8 cellular contexts compared by ENCODE assay signal in genomic region chr5:158435161-158435616, GRCh38.
DNase-seq lines count a peak whose midpoint lies in the region; ATAC-seq and TF ChIP-seq lines count a peak whose summit lies in the region.

No MANE protein-coding gene starts in this region.

- CTCF ChIA-PET in SK-N-SH (lab: Yijun Ruan, JAX): interaction anchor here (1.0 kb wide), 1 partner anchor 126 kb away, joined by 3 read pairs; no protein-coding TSS in a partner anchor

- H3K79me2 ChIP-seq in SK-N-SH (ENCODE audit: insufficient read depth): no peaks in the 10 kb centered on the region

- no peak for TF ChIP-seq CTCF in SK-N-SH (IDR thresholded peaks at IDR 0.05)

- H3K27ac ChIP-seq in BLaER1 treated with 17β-estradiol and CSF1 and Interleukin-3, amounts not matched to agents 10 nM and 100 nM: peak overlapping the region in 10 of 11 experiments; percentile 3 to 74 (median 55); a peak in 18 of 22 replicates
- H3K27ac ChIP-seq in SK-N-SH (ENCODE audit: low read depth in 2 of 2, low read length in 1 of 2): no peak overlapping the region

- no peaks in the 10 kb centered on the region for H4K20me1 ChIP-seq in BLaER1 treated with 17β-estradiol and CSF1 and Interleukin-3, amounts not matched to agents 10 nM and 100 nM
- H4K20me1 ChIP-seq in SK-N-SH (ENCODE audit: insufficient read depth): no peaks in the 10 kb centered on the region

- DNase-seq in activated naive CD8-positive, alpha-beta T cell treated with anti-CD3 and anti-CD28 coated beads for 36 hours: peak; percentile 53
- DNase-seq in stimulated activated naive CD8-positive, alpha-beta T cell treated with anti-CD3 and anti-CD28 coated beads, Interleukin-15, amount 100 ng/mL, for 72 hours: peak; percentile 33 to 46
- no peak for DNase-seq in hippocampal formation (lab: John Stamatoyannopoulos, UW)
- DNase-seq in SK-N-SH: no peak
- DNase-seq in DMS79 (lab: John Stamatoyannopoulos, UW): no peak

- H3K4me2 ChIP-seq in BLaER1 treated with 17β-estradiol and CSF1 and Interleukin-3, amounts not matched to agents 10 nM and 100 nM: peak overlapping the region; percentile 61 to 82 (median 71)
- H3K4me2 ChIP-seq in SK-N-SH: no peak overlapping the region

- no peak overlapping the region for H2AFZ ChIP-seq in SK-N-SH (ENCODE audit: low read depth)

- H3K36me3 ChIP-seq in BLaER1 treated with 17β-estradiol and CSF1 and Interleukin-3, amounts not matched to agents 10 nM and 100 nM: peaks cover 0 to 3% (median 0%) of the 10 kb centered on the region in 11 experiments; a peak in 4 of 22 replicates
- no peaks in the 10 kb centered on the region for H3K36me3 ChIP-seq in SK-N-SH (replicated peaks in 1 of 2; ENCODE audit: control insufficient read depth in 1 of 2, insufficient read depth in 2 of 2, low read length in 1 of 2)

- no peak for TF ChIP-seq RAD21 in SK-N-SH (IDR thresholded peaks at IDR 0.05; ENCODE audit: low read length)

- H3K27me3 ChIP-seq in BLaER1 treated with 17β-estradiol and CSF1 and Interleukin-3, amounts not matched to agents 10 nM and 100 nM: no peaks in the 10 kb centered on the region
- no peaks in the 10 kb centered on the region; the same call in 1 of the 2 replicates for H3K27me3 ChIP-seq in SK-N-SH (ENCODE audit: insufficient read depth)

- peak overlapping the region; percentile 69 for H3K4me3 Mint-ChIP-seq in activated naive CD8-positive, alpha-beta T cell treated with anti-CD3 and anti-CD28 coated beads for 36 hours
- H3K4me3 Mint-ChIP-seq in stimulated activated naive CD8-positive, alpha-beta T cell treated with anti-CD3 and anti-CD28 coated beads, Interleukin-15, amount 100 ng/mL, for 72 hours: peak overlapping the region; percentile 55 to 81

- ATAC-seq in GM19468 (IDR thresholded peaks at IDR 0.05; ENCODE audit: extremely low read depth, unreplicated experiment) (peak; percentile 41), HG03565 (IDR thresholded peaks at IDR 0.05; ENCODE audit: unreplicated experiment) (peak; percentile 66)
- peak; percentile 94 for ATAC-seq in stimulated activated naive CD8-positive, alpha-beta T cell treated with anti-CD3 and anti-CD28 coated beads, Interleukin-15, amount 100 ng/mL, for 72 hours

- peak overlapping the region; percentile 91 for H3K27ac Mint-ChIP-seq in activated naive CD8-positive, alpha-beta T cell treated with anti-CD3 and anti-CD28 coated beads for 36 hours
- H3K27ac Mint-ChIP-seq in stimulated activated naive CD8-positive, alpha-beta T cell treated with anti-CD3 and anti-CD28 coated beads, Interleukin-15, amount 100 ng/mL, for 72 hours: peak overlapping the region in 1 of 2 donors; percentile 54

- peak overlapping the region in 5 of 11 experiments; percentile 0 to 59 (median 33); a peak in 7 of 22 replicates for H3K9ac ChIP-seq in BLaER1 treated with 17β-estradiol and CSF1 and Interleukin-3, amounts not matched to agents 10 nM and 100 nM
- H3K9ac ChIP-seq in SK-N-SH: no peak overlapping the region

- POLR2A ChIA-PET in SK-N-SH (lab: Yijun Ruan, JAX): no interaction called here

- H3K9me3 Mint-ChIP-seq in activated naive CD8-positive, alpha-beta T cell treated with anti-CD3 and anti-CD28 coated beads for 36 hours: peaks cover 17% of the 10 kb centered on the region
- H3K9me3 Mint-ChIP-seq in stimulated activated naive CD8-positive, alpha-beta T cell treated with anti-CD3 and anti-CD28 coated beads, Interleukin-15, amount 100 ng/mL, for 72 hours: peaks cover 0 to 7% of the 10 kb centered on the region in 2 donors

- no peaks in the 10 kb centered on the region for H3K9me2 ChIP-seq in SK-N-SH

- no peak for TF ChIP-seq EP300 in SK-N-SH (IDR thresholded peaks at IDR 0.05; ENCODE audit: borderline replicate concordance in 1 of 2, low read depth in 1 of 2, low read length in 1 of 2)

- peaks cover 3% of the 10 kb centered on the region for H3F3A ChIP-seq in SK-N-SH (replicated peaks; ENCODE audit: insufficient read depth)

- H3K4me1 ChIP-seq in BLaER1 treated with 17β-estradiol and CSF1 and Interleukin-3, amounts not matched to agents 10 nM and 100 nM: peaks cover 32 to 80% (median 60%) of the 10 kb centered on the region in 10 experiments
- H3K4me1 ChIP-seq in SK-N-SH (ENCODE audit: control insufficient read depth in 1 of 2, insufficient read depth in 2 of 2, low read depth in 1 of 2, low read length in 1 of 2): no peaks in the 10 kb centered on the region

- peak overlapping the region in 2 of 10 experiments; percentile 4 to 7; a peak in 2 of 20 replicates for H3K4me3 ChIP-seq in BLaER1 treated with 17β-estradiol and CSF1 and Interleukin-3, amounts not matched to agents 10 nM and 100 nM
- no peak overlapping the region for H3K4me3 ChIP-seq in SK-N-SH (ENCODE audit: low read depth in 2 of 2, low read length in 1 of 2)

- WGBS in SK-N-SH (ENCODE audit: low lambda C conversion rate): 39% methylated on average over 4 of the region's 4 CpGs

- peaks cover 60% of the 10 kb centered on the region for H3K4me1 Mint-ChIP-seq in activated naive CD8-positive, alpha-beta T cell treated with anti-CD3 and anti-CD28 coated beads for 36 hours
- peaks cover 61% of the 10 kb centered on the region for H3K4me1 Mint-ChIP-seq in stimulated activated naive CD8-positive, alpha-beta T cell treated with anti-CD3 and anti-CD28 coated beads, Interleukin-15, amount 100 ng/mL, for 72 hours

- peaks cover under 1 to 63% (median 41%) of the 10 kb centered on the region in 11 experiments; a peak in 20 of 22 replicates for H3K9me3 ChIP-seq in BLaER1 treated with 17β-estradiol and CSF1 and Interleukin-3, amounts not matched to agents 10 nM and 100 nM (replicated peaks in 1 of 11)
- H3K9me3 ChIP-seq in SK-N-SH: no peaks in the 10 kb centered on the region

- H3K27me3 Mint-ChIP-seq in activated naive CD8-positive, alpha-beta T cell treated with anti-CD3 and anti-CD28 coated beads for 36 hours: no peaks in the 10 kb centered on the region
- no peaks in the 10 kb centered on the region for H3K27me3 Mint-ChIP-seq in stimulated activated naive CD8-positive, alpha-beta T cell treated with anti-CD3 and anti-CD28 coated beads, Interleukin-15, amount 100 ng/mL, for 72 hours

- H3K36me3 Mint-ChIP-seq in activated naive CD8-positive, alpha-beta T cell treated with anti-CD3 and anti-CD28 coated beads for 36 hours: peaks cover 17% of the 10 kb centered on the region

TF ChIP-seq in SK-N-SH, 30 proteins besides CTCF, POLR2A, EP300 and RAD21:
- TF ChIP-seq IRF3 (IDR thresholded peaks at IDR 0.05; ENCODE audit: low read depth, low read length) (no peak), REST (IDR thresholded peaks at IDR 0.05; ENCODE audit: low read depth, low read length) (no peak), TCF12 (IDR thresholded peaks at IDR 0.05) (no peak), MXI1 (IDR thresholded peaks at IDR 0.05; ENCODE audit: low read depth, low read length) (no peak), GABPA (IDR thresholded peaks at IDR 0.05; ENCODE audit: low read depth) (no peak), GATA2 (CRISPR knock-in tag; IDR thresholded peaks at IDR 0.05) (no peak), NRF1 (IDR thresholded peaks at IDR 0.05; ENCODE audit: low read depth, low read length) (no peak), EZH2phosphoT487 (IDR thresholded peaks at IDR 0.05; ENCODE audit: borderline replicate concordance, low read depth) (no peak), POLR2AphosphoS5 (IDR thresholded peaks at IDR 0.05; ENCODE audit: low read depth, low read length) (no peak), SIN3A (IDR thresholded peaks at IDR 0.05; ENCODE audit: borderline replicate concordance, low read depth, low read length) (no peak), ELF1 (IDR thresholded peaks at IDR 0.05) (no peak), FOXM1 (IDR thresholded peaks at IDR 0.05; ENCODE audit: low read depth) (no peak), RCOR1 (IDR thresholded peaks at IDR 0.05; ENCODE audit: low read length) (no peak), RFX5 (IDR thresholded peaks at IDR 0.05; ENCODE audit: low read length) (no peak), CHD2 (IDR thresholded peaks at IDR 0.05; ENCODE audit: low read length, partially characterized antibody) (no peak), MAX (IDR thresholded peaks at IDR 0.05; ENCODE audit: low read depth) (no peak)

Comparison
In these comparisons a context has a peak if more than half of its experiments do, and no peak if none do; other contexts are left out.
1. H3K27ac ChIP-seq: peak in BLaER1 treated with 17β-estradiol and CSF1 and Interleukin-3, amounts not matched to agents 10 nM and 100 nM (10 of 11); none in SK-N-SH (0 of 2).
2. ATAC-seq: peak in every context shown above with its lines; median percentile 94 in stimulated activated naive CD8-positive, alpha-beta T cell treated with anti-CD3 and anti-CD28 coated beads, Interleukin-15, amount 100 ng/mL, for 72 hours; 66 in HG03565; 41 in GM19468.
3. DNase-seq: peak in activated naive CD8-positive, alpha-beta T cell treated with anti-CD3 and anti-CD28 coated beads for 36 hours (single experiment) and stimulated activated naive CD8-positive, alpha-beta T cell treated with anti-CD3 and anti-CD28 coated beads, Interleukin-15, amount 100 ng/mL, for 72 hours (2 of 2); none in hippocampal formation (0 of 2), SK-N-SH (single experiment) and DMS79 (single experiment).